In genomic region chr11:9651481-9651880, GRCh38 we compare ENCODE assay signal across 28 cellular contexts. TPM values are rescaled to one million over a fixed set of nuclear protein-coding genes. Genes with fewer than 3 reads are reported as not detected.
A peak's percentile ranks its signal among the peaks of the same experiment; 100 is the strongest.
DNase-seq lines count a peak whose midpoint lies in the region; ATAC-seq and TF ChIP-seq lines count a peak whose summit lies in the region.
"Had no signal": no experiment of that assay in that cellular context is flagged by ENCODE, and none has a peak within 500 bp of the region (broad histone marks: within the 10 kb centered on the region; RNA-seq: fewer than 3 reads in every experiment).

No MANE protein-coding gene starts in this region.

- 85% methylated on average over 7 of the region's 7 CpGs for WGBS in mammary epithelial cell (ENCODE audit: low coverage, missing lambda C conversion rate)

- H3K27ac ChIP-seq in mammary epithelial cell (ENCODE audit: insufficient read depth, low read depth, low read length), result no peak overlapping the region
- H3K27ac ChIP-seq in parathyroid adenoma, result peak overlapping the region; percentile 70
- H3K27ac ChIP-seq: 22Rv1, C4-2B, RWPE1 had no signal

- no peaks in the 10 kb centered on the region for H4K20me1 ChIP-seq in mammary epithelial cell (ENCODE audit: insufficient read depth, low read length)

- H3K9me3 ChIP-seq in mammary epithelial cell (replicated peaks; ENCODE audit: insufficient read depth, low read length) (peaks cover 2% of the 10 kb centered on the region), parathyroid adenoma (ENCODE audit: control insufficient read depth, low read length) (no peaks in the 10 kb centered on the region), T-helper 17 cell (ENCODE audit: control insufficient read depth, low read length, poor library complexity, severe bottlenecking) (no peaks in the 10 kb centered on the region)

- H3K4me1 Mint-ChIP-seq in MCF 10A (ENCODE audit: insufficient read depth, unreplicated experiment), result peaks cover 5% of the 10 kb centered on the region
- H3K4me1 Mint-ChIP-seq in T-helper 17 cell, result no peaks in the 10 kb centered on the region
- H3K4me1 Mint-ChIP-seq: CD8-positive, alpha-beta memory T cell had no signal

- peak overlapping the region; percentile 31 for H3K27ac Mint-ChIP-seq in MCF 10A (ENCODE audit: low read depth, unreplicated experiment)
- H3K27ac Mint-ChIP-seq in T-helper 17 cell, result no peak overlapping the region
- H3K27ac Mint-ChIP-seq: B cell; CD8-positive, alpha-beta memory T cell; HFFc6; IgD-negative memory B cell had no signal

- ATAC-seq in HG03571 (IDR thresholded peaks at IDR 0.05; ENCODE audit: unreplicated experiment), result no peak
- ATAC-seq in GM21825 (IDR thresholded peaks at IDR 0.05; ENCODE audit: unreplicated experiment), result no peak
- no peak for ATAC-seq in T-helper 17 cell
- ATAC-seq: GM12878 had no signal

- POLR2A ChIA-PET in MCF 10A (lab: Yijun Ruan, JAX), result interaction anchor here (1.2 kb wide), 1 partner anchor 13 kb away, joined by 4 read pairs; no protein-coding TSS in a partner anchor

- H3K27me3 ChIP-seq in mammary epithelial cell (ENCODE audit: insufficient read depth, low read length), result no peaks in the 10 kb centered on the region
- no peaks in the 10 kb centered on the region for H3K27me3 ChIP-seq in parathyroid adenoma (ENCODE audit: control insufficient read depth, insufficient read depth, low read length)

- TF ChIP-seq CTCF in MCF 10A (IDR thresholded peaks at IDR 0.05; ENCODE audit: unreplicated experiment), result no peak
- TF ChIP-seq CTCF in mammary epithelial cell (conservative IDR thresholded peaks at IDR 0.05 in 1 of 2, IDR thresholded peaks at IDR 0.05 in 1 of 2; ENCODE audit: extremely low read depth in 1 of 2, insufficient read depth in 1 of 2, low read depth in 1 of 2, low read length in 2 of 2), result no peak
- TF ChIP-seq CTCF in epithelial cell of esophagus (IDR thresholded peaks at IDR 0.05; ENCODE audit: insufficient read depth, low read depth, low read length, missing control alignments), result no peak
- no peak for TF ChIP-seq CTCF in parathyroid adenoma (IDR thresholded peaks at IDR 0.05)

- CTCF ChIA-PET in MCF 10A (lab: Yijun Ruan, JAX), result interaction anchor here (0.6 kb wide), 1 partner anchor 71 kb away, joined by 5 read pairs; no protein-coding TSS in a partner anchor
- CTCF ChIA-PET in mammary epithelial cell (lab: Charles Lee; ENCODE audit: low non-redundant PET), result no interaction called here

- DNase-seq in MCF 10A (ENCODE audit: unreplicated experiment) (no peak), mammary epithelial cell (no peak), epithelial cell of esophagus (ENCODE audit: low read depth) (peak; percentile 31), ureter (ENCODE audit: low spot score) (peak; percentile 39), T-helper 17 cell (no peak)
- DNase-seq: CD8-positive, alpha-beta memory T cell; DMS 273 treated with DMSO at 0.1 percent for 48 hours; DMS79; EL; GDM1; GOT3; HFFc6; NCI-H1105 treated with DMSO at 0.1 percent for 48 hours; NCI-H146; NCI-H1930; NCI-H446 treated with DMSO at 0.1 percent for 48 hours; NCI-H526; SHP77 had no signal

- dilution Hi-C loops in mammary epithelial cell (cut with HindIII; ENCODE audit: low sequenced_read_pairs), result no loop called here

- in situ Hi-C loops in mammary epithelial cell (cut with MboI; ENCODE audit: low sequenced_read_pairs in 2 of 2), result no loop called here

- H3K27me3 Mint-ChIP-seq in MCF 10A (ENCODE audit: insufficient read depth, unreplicated experiment), result no peaks in the 10 kb centered on the region
- peaks cover 4% of the 10 kb centered on the region for H3K27me3 Mint-ChIP-seq in T-helper 17 cell
- H3K27me3 Mint-ChIP-seq: B cell, IgD-negative memory B cell had no signal

- BruUV-seq in MCF 10A (replicated peaks; lab: Mats Ljungman, UMichigan) (no TSS peak), mammary epithelial cell (replicated peaks; lab: Mats Ljungman, UMichigan) (no TSS peak)

- H3K79me2 ChIP-seq in mammary epithelial cell (ENCODE audit: insufficient read depth, low read length) (no peaks in the 10 kb centered on the region), parathyroid adenoma (no peaks in the 10 kb centered on the region)

- H3K36me3 Mint-ChIP-seq in MCF 10A (ENCODE audit: insufficient read depth, unreplicated experiment) (no peaks in the 10 kb centered on the region), T-helper 17 cell (ENCODE audit: low read depth) (peaks cover 4% of the 10 kb centered on the region)
- H3K36me3 Mint-ChIP-seq: IgD-negative memory B cell had no signal

- no peaks in the 10 kb centered on the region for H3K36me3 ChIP-seq in mammary epithelial cell (ENCODE audit: insufficient read depth, low read length)
- H3K36me3 ChIP-seq in parathyroid adenoma (ENCODE audit: control insufficient read depth, insufficient read depth, low read length), result no peaks in the 10 kb centered on the region
- H3K36me3 ChIP-seq: HAP-1 had no signal

- H3K4me1 ChIP-seq in mammary epithelial cell (ENCODE audit: insufficient read depth, low read length) (no peaks in the 10 kb centered on the region), parathyroid adenoma (peaks cover 6% of the 10 kb centered on the region)
- H3K4me1 ChIP-seq: HAP-1 had no signal

- H3K4me3 Mint-ChIP-seq in MCF 10A (ENCODE audit: unreplicated experiment), result no peak overlapping the region
- no peak overlapping the region for H3K4me3 Mint-ChIP-seq in T-helper 17 cell
- H3K4me3 Mint-ChIP-seq: B cell; CD8-positive, alpha-beta memory T cell; HFFc6 had no signal

- no peak overlapping the region for H3K4me2 ChIP-seq in mammary epithelial cell (ENCODE audit: insufficient read depth, low read depth, low read length)
- H3K4me2 ChIP-seq in parathyroid adenoma (ENCODE audit: low read length), result peak overlapping the region; percentile 44

- intact Hi-C loops in MCF 10A (cut with micrococcal nuclease), result no loop called here
- intact Hi-C loops in mammary epithelial cell (cut with micrococcal nuclease), result no loop called here

- H3K4me3 ChIP-seq in mammary epithelial cell (replicated peaks in 1 of 3; ENCODE audit: insufficient read depth in 1 of 3, low read depth in 2 of 3, low read length in 3 of 3), result no peak overlapping the region
- no peak overlapping the region for H3K4me3 ChIP-seq in epithelial cell of esophagus (ENCODE audit: low read length)
- H3K4me3 ChIP-seq in parathyroid adenoma (ENCODE audit: low read depth, low read length), result no peak overlapping the region
- H3K4me3 ChIP-seq: GM12878, HAP-1 had no signal

- H3K9me3 Mint-ChIP-seq in MCF 10A (ENCODE audit: unreplicated experiment), result peaks cover 8% of the 10 kb centered on the region
- H3K9me3 Mint-ChIP-seq: IgD-negative memory B cell had no signal

- no peak overlapping the region for H3K9ac ChIP-seq in mammary epithelial cell (ENCODE audit: insufficient read depth, low read length)
- H3K9ac ChIP-seq in parathyroid adenoma, result no peak overlapping the region

- H2AFZ ChIP-seq in mammary epithelial cell (ENCODE audit: low read depth, low read length) (no peak overlapping the region), parathyroid adenoma (peak overlapping the region; percentile 19)

RNA-seq across cellular contexts. Expression of gene SWAP70, which starts 12.4 kb away (rescaled TPM):
- total RNA-seq in MCF 10A (2022) (13.0 and 24.2 TPM in 2 replicates), mammary epithelial cell (10 to 100 TPM; 40.4 to 51.2 TPM), ureter (49.0 TPM), T-helper 17 cell (1 to 10 TPM; 6.1 to 7.5 TPM)
- polyA plus RNA-seq in mammary epithelial cell, result 16.7 TPM
- 27.4 TPM for polyA minus RNA-seq in mammary epithelial cell

Comparison
In these comparisons a context has a peak if more than half of its experiments do, and no peak if none do; other contexts are left out.
1. DNase-seq: peak in epithelial cell of esophagus (single experiment) and ureter (single experiment); none in MCF 10A (single experiment), mammary epithelial cell (single experiment) and T-helper 17 cell (0 of 3).